ENCODE assay signal across 8 cellular contexts in genomic region chr3:146065573-146066006, GRCh38.
A peak's percentile ranks its signal among the peaks of the same experiment; 100 is the strongest.
DNase-seq lines count a peak whose midpoint lies in the region; ATAC-seq lines count a peak whose summit lies in the region.

No MANE protein-coding gene starts in this region.

- no peak for ATAC-seq in GM19324 (IDR thresholded peaks at IDR 0.05; ENCODE audit: low FRiP score, unreplicated experiment)

- H3K27me3 ChIP-seq in MG63, result no peaks in the 10 kb centered on the region

- DNase-seq in A172 (ENCODE audit: low spot score) (peak; percentile 32), EH (ENCODE audit: low read depth) (peak; percentile 67), NCI-H128 (lab: John Stamatoyannopoulos, UW; ENCODE audit: unreplicated experiment) (peak; percentile 6), amniotic stem cell (lab: John Stamatoyannopoulos, UW) (peak; percentile 34), kidney tubule cell (ENCODE audit: low spot score) (peak; percentile 67), posterior cingulate gyrus (no peak), MG63 (no peak)

- intact Hi-C loops in posterior cingulate gyrus (cut with DNase I), result loop anchor here (1.0 to 10.0 kb wide), 3 partner anchors 122 to 509 kb away; no protein-coding TSS in a partner anchor

- H3K36me3 ChIP-seq in MG63, result peaks cover 83% of the 10 kb centered on the region

- no peak overlapping the region for H3K4me3 ChIP-seq in MG63

- no peaks in the 10 kb centered on the region for H3K9me3 ChIP-seq in MG63

Comparison
In these comparisons a context has a peak if more than half of its experiments do, and no peak if none do; other contexts are left out.
1. DNase-seq: peak in A172 (single experiment), EH (single experiment), NCI-H128 (single experiment), amniotic stem cell (single experiment) and kidney tubule cell (single experiment); none in posterior cingulate gyrus (0 of 10) and MG63 (single experiment).